ENCODE assay signal across 8 cellular contexts in genomic region chr4:99723555-99724450, GRCh38.
A peak's percentile ranks its signal among the peaks of the same experiment; 100 is the strongest.
DNase-seq lines count a peak whose midpoint lies in the region; ATAC-seq and TF ChIP-seq lines count a peak whose summit lies in the region.

No MANE protein-coding gene starts in this region.

- ATAC-seq in PC-3 (peak; percentile 95), HG02973 (IDR thresholded peaks at IDR 0.05; ENCODE audit: unreplicated experiment) (no peak), GM21529 (IDR thresholded peaks at IDR 0.05; ENCODE audit: unreplicated experiment) (no peak), GM21723 (IDR thresholded peaks at IDR 0.05; ENCODE audit: unreplicated experiment) (no peak)

- H3K36me3 ChIP-seq in PC-3 (ENCODE audit: low read depth, low read length): no peaks in the 10 kb centered on the region
- no peaks in the 10 kb centered on the region for H3K36me3 ChIP-seq in spleen

- no peaks in the 10 kb centered on the region for H4K20me1 ChIP-seq in PC-3 (ENCODE audit: low read length)

- H3K27me3 ChIP-seq in PC-3 (ENCODE audit: low read length): no peaks in the 10 kb centered on the region
- no peaks in the 10 kb centered on the region for H3K27me3 ChIP-seq in spleen (replicated peaks in 1 of 7)

- peak overlapping the region; percentile 14; the same call in 1 of the 2 replicates for H3K27ac ChIP-seq in PC-3 (ENCODE audit: low read length)
- H3K27ac ChIP-seq in spleen: no peak overlapping the region

- 8 to 20% (median 12%) methylated on average over 4 of the region's 4 CpGs for WGBS in spleen, 5 donors

- CTCF ChIA-PET in PC-3 (lab: Charles Lee): interaction anchor here (1.7 kb wide), 1 partner anchor 85 kb away, joined by 6 read pairs; no protein-coding TSS in a partner anchor

- BruUV-seq in PC-3 (replicated peaks; lab: Mats Ljungman, UMichigan): no TSS peak

- no peaks in the 10 kb centered on the region for H3K9me2 ChIP-seq in PC-3 (replicated peaks; ENCODE audit: low read length)

- H3K9me3 ChIP-seq in PC-3 (ENCODE audit: low read length) (no peaks in the 10 kb centered on the region), spleen (peaks cover 0 to 13% (median 8%) of the 10 kb centered on the region in 8 donors)

- intact Hi-C loops in PC-3 (cut with micrococcal nuclease) (loop anchor here (5.0 to 10.0 kb wide), 3 partner anchors 83 to 162 kb away; partner anchors contain the start of gene TRMT10A), spleen (cut with DNase I; ENCODE audit: low total_unique reads) (no loop called here)

- no peak overlapping the region for H3K9ac ChIP-seq in PC-3 (ENCODE audit: low read length)

- peaks cover 15% of the 10 kb centered on the region for H3K4me1 ChIP-seq in PC-3 (ENCODE audit: insufficient read depth, low read length)
- no peaks in the 10 kb centered on the region for H3K4me1 ChIP-seq in spleen

- no peak for TF ChIP-seq POLR2A in spleen (IDR thresholded peaks at IDR 0.05)

- POLR2A ChIA-PET in PC-3 (lab: Charles Lee; ENCODE audit: unreplicated experiment): no interaction called here

- peak; percentile 94 for DNase-seq in H4 (ENCODE audit: low spot score)
- DNase-seq in PC-3: peak; percentile 75
- peak; percentile 6 for DNase-seq in fibroblast of peridontal ligament (ENCODE audit: extremely low read depth)
- peak in 34 of 56 donors; percentile 0 to 54 (median 14) for DNase-seq in nucleus accumbens (lab: John Stamatoyannopoulos, UW)
- no peak for DNase-seq in spleen

- TF ChIP-seq CTCF in PC-3 (conservative IDR thresholded peaks at IDR 0.05; ENCODE audit: low read depth, low read length) (no peak), spleen (IDR thresholded peaks at IDR 0.05 in 8 of 11, conservative IDR thresholded peaks at IDR 0.05 in 3 of 11) (no peak)

- H3K4me3 ChIP-seq in PC-3 (ENCODE audit: low read length) (no peak overlapping the region), spleen (no peak overlapping the region)

- peak overlapping the region; percentile 47; the same call in 1 of the 2 replicates for H3K4me2 ChIP-seq in PC-3 (ENCODE audit: low read length)

- no peaks in the 10 kb centered on the region for H3F3A ChIP-seq in PC-3 (ENCODE audit: low read length, unreplicated experiment)

- H3K79me2 ChIP-seq in PC-3 (ENCODE audit: low read length): no peaks in the 10 kb centered on the region

- no peak overlapping the region for H2AFZ ChIP-seq in PC-3 (ENCODE audit: low read length)
